Comparison of ENCODE assay signal across 8 cellular contexts in the genomic region with DNA sequence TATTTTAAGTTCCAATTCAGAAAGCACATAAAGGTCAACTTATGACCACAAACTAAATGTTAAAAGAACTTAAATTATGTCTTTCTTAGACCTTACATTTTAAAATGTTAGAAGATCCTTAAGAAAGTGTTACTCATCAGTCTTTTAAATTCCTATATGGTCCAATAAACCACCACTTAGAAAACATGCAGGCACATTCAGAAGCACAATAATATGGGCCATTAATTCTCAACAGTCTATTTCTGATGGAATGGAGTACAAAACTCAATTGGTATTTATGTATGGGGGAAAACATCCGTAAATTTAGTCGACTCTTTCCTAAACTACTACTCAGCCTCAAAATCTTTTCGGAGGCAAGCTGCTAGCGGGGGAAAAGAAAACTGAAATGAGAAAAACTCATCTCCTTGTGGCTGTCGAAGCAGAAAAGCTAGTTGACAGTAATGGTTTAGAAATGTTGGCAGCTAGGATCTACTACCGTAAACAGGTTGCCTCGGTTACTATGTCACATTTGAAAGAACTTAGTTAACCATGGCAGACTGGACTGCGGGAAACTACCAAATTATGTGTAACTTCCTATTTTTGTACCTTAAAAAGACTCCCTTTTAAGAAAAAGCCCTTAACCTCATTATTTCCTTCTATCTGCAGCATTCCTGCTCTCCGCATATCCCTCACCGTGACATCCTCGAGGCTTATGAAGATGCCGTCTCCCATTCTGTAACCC. TPM values are rescaled to one million over a fixed set of nuclear protein-coding genes. Genes with fewer than 3 reads are reported as not detected.
A peak's percentile ranks its signal among the peaks of the same experiment; 100 is the strongest.
DNase-seq lines count a peak whose midpoint lies in the region; ATAC-seq and TF ChIP-seq lines count a peak whose summit lies in the region.

No MANE protein-coding gene starts in this region.

- H3K4me1 ChIP-seq in OCI-LY7 (ENCODE audit: insufficient read depth, low read length, poor library complexity, severe bottlenecking) (peaks cover 21% of the 10 kb centered on the region), uterus (peaks cover 0 to 7% of the 10 kb centered on the region in 2 donors)

- POLR2A ChIA-PET in OCI-LY7 (lab: Charles Lee), result interaction anchor here (0.6 to 1.4 kb wide), 8 partner anchors 33 to 1297 kb away, joined by 3 to 5 read pairs (median 3); partner anchors contain the start of gene RNF2

- no peaks in the 10 kb centered on the region for H4K20me1 ChIP-seq in OCI-LY7 (ENCODE audit: insufficient read depth, low read length)

- ATAC-seq in activated CD8-positive, alpha-beta memory T cell treated with anti-CD3 and anti-CD28 coated beads, Interleukin-2, amount 10 ng/mL, durations not matched to agents 7 days and 5 days, result no peak
- ATAC-seq in HG03039 (IDR thresholded peaks at IDR 0.05; ENCODE audit: unreplicated experiment), result no peak

- H3K4me3 Mint-ChIP-seq in activated CD8-positive, alpha-beta memory T cell treated with anti-CD3 and anti-CD28 coated beads, Interleukin-2, amount 10 ng/mL, durations not matched to agents 7 days and 5 days, result peak overlapping the region; percentile 86

- H3K9me2 ChIP-seq in OCI-LY7 (ENCODE audit: insufficient read depth, low read length), result no peaks in the 10 kb centered on the region

- H3K4me1 Mint-ChIP-seq in activated CD8-positive, alpha-beta memory T cell treated with anti-CD3 and anti-CD28 coated beads, Interleukin-2, amount 10 ng/mL, durations not matched to agents 7 days and 5 days, result peaks cover 42% of the 10 kb centered on the region

- H3K36me3 ChIP-seq in OCI-LY7 (ENCODE audit: insufficient read depth, low read length) (peaks cover under 1% of the 10 kb centered on the region; the same call in 1 of the 2 replicates), uterus (no peaks in the 10 kb centered on the region)

- H3K4me3 ChIP-seq in OCI-LY7 (ENCODE audit: low read depth, low read length, poor library complexity, severe bottlenecking) (peak overlapping the region; percentile 89), uterus (peak overlapping the region; percentile 97 to 99)

- peaks cover 12% of the 10 kb centered on the region for H3K79me2 ChIP-seq in OCI-LY7 (ENCODE audit: insufficient read depth, low read depth, low read length)

- peaks cover 12% of the 10 kb centered on the region for H3K36me3 Mint-ChIP-seq in activated CD8-positive, alpha-beta memory T cell treated with anti-CD3 and anti-CD28 coated beads, Interleukin-2, amount 10 ng/mL, durations not matched to agents 7 days and 5 days

- CTCF ChIA-PET in activated CD8-positive, alpha-beta memory T cell treated with anti-CD3 and anti-CD28 coated beads, Interleukin-2, amount 10 ng/mL, durations not matched to agents 7 days and 5 days (lab: Charles Lee), result interaction anchor here (0.9 to 6.7 kb wide), 4 partner anchors 14 to 525 kb away, joined by 3 to 63 read pairs (median 10); partner anchors contain the start of genes NIBAN1 and RNF2
- CTCF ChIA-PET in OCI-LY7 (lab: Charles Lee; ENCODE audit: unreplicated experiment), result no interaction called here

- peak overlapping the region; percentile 80 for H2AFZ ChIP-seq in OCI-LY7 (ENCODE audit: low read length)

- H3K27me3 ChIP-seq in uterus, result no peaks in the 10 kb centered on the region

- H3K27me3 Mint-ChIP-seq in activated CD8-positive, alpha-beta memory T cell treated with anti-CD3 and anti-CD28 coated beads, Interleukin-2, amount 10 ng/mL, durations not matched to agents 7 days and 5 days, result no peaks in the 10 kb centered on the region

- TF ChIP-seq POLR2A in uterus (IDR thresholded peaks at IDR 0.05), result no peak

- H3K27ac Mint-ChIP-seq in activated CD8-positive, alpha-beta memory T cell treated with anti-CD3 and anti-CD28 coated beads, Interleukin-2, amount 10 ng/mL, durations not matched to agents 7 days and 5 days, result peak overlapping the region; percentile 91

- H3K9me3 ChIP-seq in OCI-LY7 (ENCODE audit: low read length) (no peaks in the 10 kb centered on the region), uterus (no peaks in the 10 kb centered on the region)

- H3K27ac ChIP-seq in OCI-LY7 (ENCODE audit: low read depth, low read length, poor library complexity, severe bottlenecking), result peak overlapping the region; percentile 64
- peak overlapping the region; percentile 99 for H3K27ac ChIP-seq in uterus

- no TSS peak for BruUV-seq in OCI-LY7 (replicated peaks; lab: Mats Ljungman, UMichigan)

- intact Hi-C loops in OCI-LY7 (cut with micrococcal nuclease; ENCODE audit: unreplicated experiment) (loop anchor here (5.0 to 10.0 kb wide), 3 partner anchors 403 to 1222 kb away; partner anchors contain the start of genes EDEM3, ODR4, TPR and TSEN15), uterus (cut with DNase I; ENCODE audit: low total_unique reads) (no loop called here)

- peak overlapping the region; percentile 87 for H3K4me2 ChIP-seq in OCI-LY7 (ENCODE audit: low read length)

- DNase-seq in activated CD8-positive, alpha-beta memory T cell treated with anti-CD3 and anti-CD28 coated beads, Interleukin-2, amount 10 ng/mL, durations not matched to agents 7 days and 5 days, result no peak
- no peak for DNase-seq in activated CD8-positive, alpha-beta memory T cell treated with anti-CD3 and anti-CD28 coated beads, Interleukin-2, amount 50 U/mL, for 4 hours
- peak; percentile 16 for DNase-seq in OCI-LY7 (ENCODE audit: low spot score)
- DNase-seq in cerebellar cortex (ENCODE audit: low spot score), result peak; percentile 44
- peak; percentile 41 to 48 for DNase-seq in lung microvascular endothelial cell (ENCODE audit: low read depth in 2 of 2)
- no peak for DNase-seq in uterus
- no peak for DNase-seq in HPDE6-E6E7 (ENCODE audit: extremely low spot score)

- H3K9me3 Mint-ChIP-seq in activated CD8-positive, alpha-beta memory T cell treated with anti-CD3 and anti-CD28 coated beads, Interleukin-2, amount 10 ng/mL, durations not matched to agents 7 days and 5 days (ENCODE audit: low read depth), result no peaks in the 10 kb centered on the region

- no peak for TF ChIP-seq CTCF in OCI-LY7 (conservative IDR thresholded peaks at IDR 0.05; ENCODE audit: low read length)
- no peak for TF ChIP-seq CTCF in uterus (IDR thresholded peaks at IDR 0.05)

RNA-seq across cellular contexts. Expression of gene TRMT1L, which starts 1.0 kb away (rescaled TPM):
- 10 to 100 TPM; 23.2 to 24.4 TPM for total RNA-seq in activated CD8-positive, alpha-beta memory T cell treated with anti-CD3 and anti-CD28 coated beads, Interleukin-2, amount 10 ng/mL, durations not matched to agents 7 days and 5 days
- 10.8 and 15.0 TPM in 2 replicates for total RNA-seq in OCI-LY7 (2014; rRNA removed; shearing (Covaris generic))
- total RNA-seq in OCI-LY7 (2022) (25.7 and 31.0 TPM in 2 replicates), lung microvascular endothelial cell (10.7 TPM in 2 replicates), uterus (10 to 100 TPM; 10.2 to 24.1 (median 20.9) TPM)

RNA-seq across cellular contexts. Expression of gene SWT1, which starts 1.2 kb away (rescaled TPM):
- 1 to 10 TPM; 2.2 to 2.4 TPM for total RNA-seq in activated CD8-positive, alpha-beta memory T cell treated with anti-CD3 and anti-CD28 coated beads, Interleukin-2, amount 10 ng/mL, durations not matched to agents 7 days and 5 days
- total RNA-seq in OCI-LY7 (2014; rRNA removed; shearing (Covaris generic)), result 2.1 and 2.3 TPM in 2 replicates
- total RNA-seq in OCI-LY7 (2022) (2.2 and 2.6 TPM in 2 replicates), lung microvascular endothelial cell (3.5 and 6.0 TPM in 2 replicates), uterus (10 to 100 TPM in 3 of 4 donors, 1 to 10 TPM in 1; 9.2 to 29.4 (median 17.5) TPM)

Comparison
In these comparisons a context has a peak if more than half of its experiments do, and no peak if none do; other contexts are left out.
1. DNase-seq: peak in OCI-LY7 (single experiment), cerebellar cortex (single experiment) and lung microvascular endothelial cell (2 of 2); none in activated CD8-positive, alpha-beta memory T cell treated with anti-CD3 and anti-CD28 coated beads, Interleukin-2, amount 10 ng/mL, durations not matched to agents 7 days and 5 days (single experiment), activated CD8-positive, alpha-beta memory T cell treated with anti-CD3 and anti-CD28 coated beads, Interleukin-2, amount 50 U/mL, for 4 hours (single experiment), uterus (0 of 2) and HPDE6-E6E7 (single experiment).